ENCODE assay signal across 1 cellular context in the genomic region with DNA sequence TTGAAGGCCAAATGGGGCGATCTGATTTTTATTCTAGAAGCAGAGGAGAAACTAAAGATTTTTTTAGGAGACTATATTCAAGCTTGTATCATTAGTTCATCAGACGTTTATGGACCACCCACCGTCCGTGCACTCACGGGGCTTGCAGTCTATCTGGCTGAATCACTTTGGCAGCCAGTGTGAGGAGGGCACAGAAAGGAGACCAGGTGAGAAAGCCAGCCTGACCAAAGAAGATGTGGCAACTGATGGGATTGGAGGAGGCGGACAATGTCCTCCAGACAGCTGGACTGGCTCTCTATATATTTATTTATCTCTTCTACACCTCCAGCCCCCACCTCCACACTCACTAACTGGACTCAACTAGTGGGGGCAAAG.
TF ChIP-seq lines count a peak whose summit lies in the region.

No MANE protein-coding gene starts in this region.

TF ChIP-seq in H1, 55 proteins besides CTCF, POLR2A, EP300 and RAD21:
- no peak for TF ChIP-seq TAF1 (IDR thresholded peaks at IDR 0.05; ENCODE audit: low read depth, low read length)
- TF ChIP-seq, protein P1, sequence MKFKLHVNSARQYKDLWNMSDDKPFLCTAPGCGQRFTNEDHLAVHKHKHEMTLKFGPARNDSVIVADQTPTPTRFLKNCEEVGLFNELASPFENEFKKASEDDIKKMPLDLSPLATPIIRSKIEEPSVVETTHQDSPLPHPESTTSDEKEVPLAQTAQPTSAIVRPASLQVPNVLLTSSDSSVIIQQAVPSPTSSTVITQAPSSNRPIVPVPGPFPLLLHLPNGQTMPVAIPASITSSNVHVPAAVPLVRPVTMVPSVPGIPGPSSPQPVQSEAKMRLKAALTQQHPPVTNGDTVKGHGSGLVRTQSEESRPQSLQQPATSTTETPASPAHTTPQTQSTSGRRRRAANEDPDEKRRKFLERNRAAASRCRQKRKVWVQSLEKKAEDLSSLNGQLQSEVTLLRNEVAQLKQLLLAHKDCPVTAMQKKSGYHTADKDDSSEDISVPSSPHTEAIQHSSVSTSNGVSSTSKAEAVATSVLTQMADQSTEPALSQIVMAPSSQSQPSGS (IDR thresholded peaks at IDR 0.05; ENCODE audit: low read length) = no peak
- no peak for TF ChIP-seq SIX5 (IDR thresholded peaks at IDR 0.05; ENCODE audit: low read depth, low read length)
- TF ChIP-seq SIRT6 (IDR thresholded peaks at IDR 0.05; ENCODE audit: low read length) = no peak
- no peak for TF ChIP-seq NRF1 (IDR thresholded peaks at IDR 0.05; ENCODE audit: low read depth, low read length)
- no peak for TF ChIP-seq JUND (IDR thresholded peaks at IDR 0.05; ENCODE audit: low read length)
- no peak for TF ChIP-seq HDAC6 (IDR thresholded peaks at IDR 0.05; ENCODE audit: low read depth, low read length)
- TF ChIP-seq RNF2 (IDR thresholded peaks at IDR 0.05; ENCODE audit: borderline replicate concordance, low read depth, low read length, missing control alignments, poor library complexity, severe bottlenecking) = no peak
- TF ChIP-seq SP1 (IDR thresholded peaks at IDR 0.05; ENCODE audit: low read depth, low read length) = no peak
- no peak for TF ChIP-seq KDM1A (IDR thresholded peaks at IDR 0.05; ENCODE audit: borderline replicate concordance, low read length)
- TF ChIP-seq, protein P2, sequence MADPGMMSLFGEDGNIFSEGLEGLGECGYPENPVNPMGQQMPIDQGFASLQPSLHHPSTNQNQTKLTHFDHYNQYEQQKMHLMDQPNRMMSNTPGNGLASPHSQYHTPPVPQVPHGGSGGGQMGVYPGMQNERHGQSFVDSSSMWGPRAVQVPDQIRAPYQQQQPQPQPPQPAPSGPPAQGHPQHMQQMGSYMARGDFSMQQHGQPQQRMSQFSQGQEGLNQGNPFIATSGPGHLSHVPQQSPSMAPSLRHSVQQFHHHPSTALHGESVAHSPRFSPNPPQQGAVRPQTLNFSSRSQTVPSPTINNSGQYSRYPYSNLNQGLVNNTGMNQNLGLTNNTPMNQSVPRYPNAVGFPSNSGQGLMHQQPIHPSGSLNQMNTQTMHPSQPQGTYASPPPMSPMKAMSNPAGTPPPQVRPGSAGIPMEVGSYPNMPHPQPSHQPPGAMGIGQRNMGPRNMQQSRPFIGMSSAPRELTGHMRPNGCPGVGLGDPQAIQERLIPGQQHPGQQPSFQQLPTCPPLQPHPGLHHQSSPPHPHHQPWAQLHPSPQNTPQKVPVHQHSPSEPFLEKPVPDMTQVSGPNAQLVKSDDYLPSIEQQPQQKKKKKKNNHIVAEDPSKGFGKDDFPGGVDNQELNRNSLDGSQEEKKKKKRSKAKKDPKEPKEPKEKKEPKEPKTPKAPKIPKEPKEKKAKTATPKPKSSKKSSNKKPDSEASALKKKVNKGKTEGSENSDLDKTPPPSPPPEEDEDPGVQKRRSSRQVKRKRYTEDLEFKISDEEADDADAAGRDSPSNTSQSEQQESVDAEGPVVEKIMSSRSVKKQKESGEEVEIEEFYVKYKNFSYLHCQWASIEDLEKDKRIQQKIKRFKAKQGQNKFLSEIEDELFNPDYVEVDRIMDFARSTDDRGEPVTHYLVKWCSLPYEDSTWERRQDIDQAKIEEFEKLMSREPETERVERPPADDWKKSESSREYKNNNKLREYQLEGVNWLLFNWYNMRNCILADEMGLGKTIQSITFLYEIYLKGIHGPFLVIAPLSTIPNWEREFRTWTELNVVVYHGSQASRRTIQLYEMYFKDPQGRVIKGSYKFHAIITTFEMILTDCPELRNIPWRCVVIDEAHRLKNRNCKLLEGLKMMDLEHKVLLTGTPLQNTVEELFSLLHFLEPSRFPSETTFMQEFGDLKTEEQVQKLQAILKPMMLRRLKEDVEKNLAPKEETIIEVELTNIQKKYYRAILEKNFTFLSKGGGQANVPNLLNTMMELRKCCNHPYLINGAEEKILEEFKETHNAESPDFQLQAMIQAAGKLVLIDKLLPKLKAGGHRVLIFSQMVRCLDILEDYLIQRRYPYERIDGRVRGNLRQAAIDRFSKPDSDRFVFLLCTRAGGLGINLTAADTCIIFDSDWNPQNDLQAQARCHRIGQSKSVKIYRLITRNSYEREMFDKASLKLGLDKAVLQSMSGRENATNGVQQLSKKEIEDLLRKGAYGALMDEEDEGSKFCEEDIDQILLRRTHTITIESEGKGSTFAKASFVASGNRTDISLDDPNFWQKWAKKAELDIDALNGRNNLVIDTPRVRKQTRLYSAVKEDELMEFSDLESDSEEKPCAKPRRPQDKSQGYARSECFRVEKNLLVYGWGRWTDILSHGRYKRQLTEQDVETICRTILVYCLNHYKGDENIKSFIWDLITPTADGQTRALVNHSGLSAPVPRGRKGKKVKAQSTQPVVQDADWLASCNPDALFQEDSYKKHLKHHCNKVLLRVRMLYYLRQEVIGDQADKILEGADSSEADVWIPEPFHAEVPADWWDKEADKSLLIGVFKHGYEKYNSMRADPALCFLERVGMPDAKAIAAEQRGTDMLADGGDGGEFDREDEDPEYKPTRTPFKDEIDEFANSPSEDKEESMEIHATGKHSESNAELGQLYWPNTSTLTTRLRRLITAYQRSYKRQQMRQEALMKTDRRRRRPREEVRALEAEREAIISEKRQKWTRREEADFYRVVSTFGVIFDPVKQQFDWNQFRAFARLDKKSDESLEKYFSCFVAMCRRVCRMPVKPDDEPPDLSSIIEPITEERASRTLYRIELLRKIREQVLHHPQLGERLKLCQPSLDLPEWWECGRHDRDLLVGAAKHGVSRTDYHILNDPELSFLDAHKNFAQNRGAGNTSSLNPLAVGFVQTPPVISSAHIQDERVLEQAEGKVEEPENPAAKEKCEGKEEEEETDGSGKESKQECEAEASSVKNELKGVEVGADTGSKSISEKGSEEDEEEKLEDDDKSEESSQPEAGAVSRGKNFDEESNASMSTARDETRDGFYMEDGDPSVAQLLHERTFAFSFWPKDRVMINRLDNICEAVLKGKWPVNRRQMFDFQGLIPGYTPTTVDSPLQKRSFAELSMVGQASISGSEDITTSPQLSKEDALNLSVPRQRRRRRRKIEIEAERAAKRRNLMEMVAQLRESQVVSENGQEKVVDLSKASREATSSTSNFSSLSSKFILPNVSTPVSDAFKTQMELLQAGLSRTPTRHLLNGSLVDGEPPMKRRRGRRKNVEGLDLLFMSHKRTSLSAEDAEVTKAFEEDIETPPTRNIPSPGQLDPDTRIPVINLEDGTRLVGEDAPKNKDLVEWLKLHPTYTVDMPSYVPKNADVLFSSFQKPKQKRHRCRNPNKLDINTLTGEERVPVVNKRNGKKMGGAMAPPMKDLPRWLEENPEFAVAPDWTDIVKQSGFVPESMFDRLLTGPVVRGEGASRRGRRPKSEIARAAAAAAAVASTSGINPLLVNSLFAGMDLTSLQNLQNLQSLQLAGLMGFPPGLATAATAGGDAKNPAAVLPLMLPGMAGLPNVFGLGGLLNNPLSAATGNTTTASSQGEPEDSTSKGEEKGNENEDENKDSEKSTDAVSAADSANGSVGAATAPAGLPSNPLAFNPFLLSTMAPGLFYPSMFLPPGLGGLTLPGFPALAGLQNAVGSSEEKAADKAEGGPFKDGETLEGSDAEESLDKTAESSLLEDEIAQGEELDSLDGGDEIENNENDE (IDR thresholded peaks at IDR 0.05; ENCODE audit: insufficient replicate concordance, low read length) = no peak
- TF ChIP-seq, protein P3, sequence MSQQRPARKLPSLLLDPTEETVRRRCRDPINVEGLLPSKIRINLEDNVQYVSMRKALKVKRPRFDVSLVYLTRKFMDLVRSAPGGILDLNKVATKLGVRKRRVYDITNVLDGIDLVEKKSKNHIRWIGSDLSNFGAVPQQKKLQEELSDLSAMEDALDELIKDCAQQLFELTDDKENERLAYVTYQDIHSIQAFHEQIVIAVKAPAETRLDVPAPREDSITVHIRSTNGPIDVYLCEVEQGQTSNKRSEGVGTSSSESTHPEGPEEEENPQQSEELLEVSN (IDR thresholded peaks at IDR 0.05) = no peak
- TF ChIP-seq SUZ12 (IDR thresholded peaks at IDR 0.05; ENCODE audit: low read length) = no peak
- no peak for TF ChIP-seq ZNF274 (IDR thresholded peaks at IDR 0.05; ENCODE audit: borderline replicate concordance, extremely low read depth, low read length)
- TF ChIP-seq CBX8 (IDR thresholded peaks at IDR 0.05; ENCODE audit: borderline replicate concordance, low read depth, low read length) = no peak
- no peak for TF ChIP-seq SIN3A (conservative IDR thresholded peaks at IDR 0.05 in 1 of 2, IDR thresholded peaks at IDR 0.05 in 1 of 2; ENCODE audit: low read depth in 1 of 2, low read length in 2 of 2)
- TF ChIP-seq, protein P4, sequence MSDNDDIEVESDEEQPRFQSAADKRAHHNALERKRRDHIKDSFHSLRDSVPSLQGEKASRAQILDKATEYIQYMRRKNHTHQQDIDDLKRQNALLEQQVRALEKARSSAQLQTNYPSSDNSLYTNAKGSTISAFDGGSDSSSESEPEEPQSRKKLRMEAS (IDR thresholded peaks at IDR 0.05) = no peak
